Comparison of ENCODE assay signal across 30 cellular contexts in the genomic region with DNA sequence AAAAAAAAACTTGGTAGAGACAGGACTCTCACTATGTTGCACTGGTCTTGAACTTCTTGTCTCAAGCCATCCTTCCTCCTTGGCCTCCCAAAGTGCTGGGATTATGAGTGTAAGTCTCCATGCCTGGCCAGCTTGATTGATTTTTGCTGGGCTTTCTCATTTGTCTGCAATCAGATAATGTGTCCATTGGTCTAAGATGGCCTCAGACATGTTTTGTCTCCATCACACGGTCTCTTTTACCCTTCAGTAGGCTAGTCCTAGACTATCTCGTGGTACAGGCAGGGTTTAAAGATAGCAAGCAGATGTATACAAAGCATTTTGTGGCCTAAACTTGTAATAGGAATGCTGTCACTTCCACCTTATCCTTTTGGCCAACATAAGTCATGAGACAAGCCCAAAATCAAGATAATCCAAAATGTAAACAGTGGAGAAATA.
"Had no signal": no experiment of that assay in that cellular context is flagged by ENCODE, and none has a peak within 500 bp of the region (broad histone marks: within the 10 kb centered on the region; RNA-seq: fewer than 3 reads in every experiment).

No MANE protein-coding gene starts in this region.

- H3K27ac ChIP-seq: adrenal gland, body of pancreas, brain microvascular endothelial cell, breast epithelium, VCaP had no signal

- DNase-seq: activated B cell treated with CpG ODN at 0.5 μM for 24 hours; activated CD4-positive, alpha-beta memory T cell treated with anti-CD3 and anti-CD28 coated beads for 36 hours; activated CD4-positive, alpha-beta T cell treated with anti-CD3 and anti-CD28 coated beads for 4 hours; activated CD4-positive, alpha-beta T cell treated with anti-CD3 and anti-CD28 coated beads, Interleukin-2, amount 10 ng/mL, durations not matched to agents 24 days and 14 days; activated CD4-positive, alpha-beta T cell treated with anti-CD3 and anti-CD28 coated beads, Interleukin-2, amount 50 U/mL, for 1 hour; activated CD4-positive, alpha-beta T cell treated with anti-CD3 and anti-CD28 coated beads, Interleukin-2, amount 50 U/mL, for 4 hours; activated CD4-positive, CD25-positive, alpha-beta regulatory T cell treated with anti-CD3 and anti-CD28 coated beads, Interleukin-2, amount 50 U/mL, for 72 hours; activated CD8-positive, alpha-beta memory T cell treated with anti-CD3 and anti-CD28 coated beads, Interleukin-2, amount 50 U/mL, for 4 hours; activated CD8-positive, alpha-beta T cell treated with anti-CD3 and anti-CD28 coated beads for 36 hours; activated effector memory CD4-positive, alpha-beta T cell treated with anti-CD3 and anti-CD28 coated beads, Interleukin-2, amount 50 U/mL, for 16 hours; activated gamma-delta T cell treated with Interleukin-2 at 50 U/mL for 16 hours; activated naive CD4-positive, alpha-beta T cell; activated naive CD4-positive, alpha-beta T cell treated with anti-CD3 and anti-CD28 coated beads for 36 hours; activated naive CD4-positive, alpha-beta T cell treated with anti-CD3 and anti-CD28 coated beads, Interleukin-2, amount 50 U/mL, for 16 hours; activated naive CD8-positive, alpha-beta T cell treated with anti-CD3 and anti-CD28 coated beads for 36 hours; activated T-cell treated with anti-CD3 and anti-CD28 coated beads for 4 hours; activated T-cell treated with anti-CD3 and anti-CD28 coated beads, Interleukin-2, amount 50 U/mL, for 1 hour; activated T-cell treated with anti-CD3 and anti-CD28 coated beads, Interleukin-2, amount 50 U/mL, for 4 hours; activated T-cell treated with anti-CD3 and anti-CD28 coated beads, Interleukin-2, amount 50 U/mL, for 72 hours; adrenal gland; amniotic stem cell; aorta; body of pancreas; brain microvascular endothelial cell; central memory CD4-positive, alpha-beta T cell; T-helper 1 cell; T-helper 2 cell; T-helper 9 cell had no signal

- H3K4me1 ChIP-seq: adrenal gland, body of pancreas, breast epithelium had no signal

- H3K36me3 ChIP-seq: adrenal gland, brain microvascular endothelial cell, breast epithelium had no signal

- H3K9me3 ChIP-seq: adrenal gland, body of pancreas had no signal

- H3K4me3 ChIP-seq: adrenal gland, body of pancreas, breast epithelium had no signal

- H3K27me3 ChIP-seq: adrenal gland, body of pancreas, brain microvascular endothelial cell, breast epithelium had no signal
